Comparison of ENCODE assay signal across 8 cellular contexts in genomic region chr1:63366915-63367217, GRCh38. TPM values are rescaled to one million over a fixed set of nuclear protein-coding genes. Genes with fewer than 3 reads are reported as not detected.
DNase-seq lines count a peak whose midpoint lies in the region; ATAC-seq and TF ChIP-seq lines count a peak whose summit lies in the region.

No MANE protein-coding gene starts in this region.

- peak overlapping the region; percentile 97 for H3K4me3 ChIP-seq in CD8-positive, alpha-beta T cell (ENCODE audit: low read depth, low read length)
- peak overlapping the region; percentile 65 for H3K4me3 ChIP-seq in ectodermal cell (ENCODE audit: insufficient read depth, low read depth, low read length)
- H3K4me3 ChIP-seq in neuronal stem cell (ENCODE audit: low read length in 2 of 2): peak overlapping the region in 1 of 2 donors; percentile 96

- H3K4me1 Mint-ChIP-seq in CD8-positive, alpha-beta T cell (ENCODE audit: low read depth): peaks cover 33% of the 10 kb centered on the region

- WGBS in ectodermal cell, 2 experiments: 89% methylated on average over 7 of the region's 7 CpGs
- no CpG with 5 or more reads among the region's 7 CpGs for WGBS in neuronal stem cell (ENCODE audit: extremely low coverage in 2 of 2, insufficient read length in 2 of 2, insufficient replicate concordance in 1 of 2), 2 donors

- H2BK12ac ChIP-seq in neuronal stem cell (ENCODE audit: low read length): no peak overlapping the region

- POLR2A ChIA-PET in CD8-positive, alpha-beta T cell (lab: Charles Lee): no interaction called here

- ATAC-seq in CD8-positive, alpha-beta T cell: no peak
- ATAC-seq in HG02852 (IDR thresholded peaks at IDR 0.05; ENCODE audit: unreplicated experiment) (no peak), GM18870 (IDR thresholded peaks at IDR 0.05; ENCODE audit: unreplicated experiment) (no peak)

- CTCF ChIA-PET in CD8-positive, alpha-beta T cell (lab: Charles Lee): no interaction called here

- H3K79me1 ChIP-seq in neuronal stem cell (ENCODE audit: low read depth, low read length): no peaks in the 10 kb centered on the region

- H3K27ac ChIP-seq in CD8-positive, alpha-beta T cell (ENCODE audit: low read depth, low read length): peak overlapping the region; percentile 61
- H3K27ac ChIP-seq in ectodermal cell (ENCODE audit: insufficient read depth, low read depth, low read length, poor library complexity, severe bottlenecking) (no peak overlapping the region), neuronal stem cell (replicated peaks; ENCODE audit: low read length) (peak overlapping the region; percentile 13)

- intact Hi-C loops in CD8-positive, alpha-beta T cell (cut with DNase I, micrococcal nuclease): loop anchor here (1.0 to 5.0 kb wide), 7 partner anchors 36 to 931 kb away; partner anchors contain the start of genes EFCAB7 (in 2 of the 2), ITGB3BP (in 2 of the 2), PGM1 (in 2 of the 2) and USP1 (in 1 of the 2)

- H3K27me3 ChIP-seq in CD8-positive, alpha-beta T cell (ENCODE audit: insufficient read depth, low read length): no peaks in the 10 kb centered on the region
- H3K27me3 ChIP-seq in ectodermal cell (ENCODE audit: control insufficient read depth, insufficient read depth, low read length, poor library complexity, severe bottlenecking): peaks cover 6% of the 10 kb centered on the region
- H3K27me3 ChIP-seq in neuronal stem cell (ENCODE audit: control insufficient read depth in 3 of 3, insufficient read depth in 3 of 3, low read depth in 1 of 3, low read length in 3 of 3): peaks cover 0 to 3% (median 3%) of the 10 kb centered on the region in 3 experiments

- H3K9ac ChIP-seq in neuronal stem cell (ENCODE audit: low read depth, low read length, poor library complexity): peak overlapping the region; percentile 54

- H4K8ac ChIP-seq in neuronal stem cell (ENCODE audit: low read depth, low read length): no peak overlapping the region

- H3K4me1 ChIP-seq in CD8-positive, alpha-beta T cell (ENCODE audit: insufficient read depth, low read length): peaks cover 14% of the 10 kb centered on the region
- H3K4me1 ChIP-seq in ectodermal cell (ENCODE audit: control insufficient read depth, insufficient read depth, low read length) (peaks cover 3% of the 10 kb centered on the region), neuronal stem cell (ENCODE audit: control insufficient read depth in 2 of 2, insufficient read depth in 1 of 2, low read depth in 1 of 2, low read length in 2 of 2) (peaks cover 4 to 7% of the 10 kb centered on the region in 2 donors)

- peaks cover 7% of the 10 kb centered on the region for H3K36me3 ChIP-seq in CD8-positive, alpha-beta T cell (ENCODE audit: insufficient read depth, low read length)
- H3K36me3 ChIP-seq in ectodermal cell (ENCODE audit: control insufficient read depth, insufficient read depth, low read length) (no peaks in the 10 kb centered on the region), neuronal stem cell (replicated peaks in 1 of 2; ENCODE audit: control insufficient read depth in 2 of 2, insufficient read depth in 2 of 2, low read length in 2 of 2) (peaks cover 0 to 15% of the 10 kb centered on the region in 2 donors)

- H4K91ac ChIP-seq in neuronal stem cell (ENCODE audit: low read depth, low read length, poor library complexity): no peak overlapping the region

- peak overlapping the region; percentile 88 for H3K27ac Mint-ChIP-seq in CD8-positive, alpha-beta T cell

- H3K27me3 Mint-ChIP-seq in CD8-positive, alpha-beta T cell (ENCODE audit: low read depth): peaks cover 11% of the 10 kb centered on the region

- H2BK5ac ChIP-seq in neuronal stem cell (ENCODE audit: low read length): no peak overlapping the region

- peaks cover 26% of the 10 kb centered on the region for H3K36me3 Mint-ChIP-seq in CD8-positive, alpha-beta T cell

- no peaks in the 10 kb centered on the region for H3K9me3 Mint-ChIP-seq in CD8-positive, alpha-beta T cell

- no peak overlapping the region for H2BK120ac ChIP-seq in neuronal stem cell (ENCODE audit: low read depth, low read length)

- no peak overlapping the region for H3K14ac ChIP-seq in neuronal stem cell (ENCODE audit: low read length)

- TF ChIP-seq CTCF in CD8-positive, alpha-beta T cell (IDR thresholded peaks at IDR 0.05): no peak

- H3K4me2 ChIP-seq in neuronal stem cell (ENCODE audit: insufficient read depth, low read length, poor library complexity, severe bottlenecking): peak overlapping the region; percentile 48

- H3K9me3 ChIP-seq in CD8-positive, alpha-beta T cell (ENCODE audit: low read length): no peaks in the 10 kb centered on the region
- H3K9me3 ChIP-seq in ectodermal cell (ENCODE audit: control insufficient read depth, low read length): no peaks in the 10 kb centered on the region
- H3K9me3 ChIP-seq in neuronal stem cell (replicated peaks in 1 of 2; ENCODE audit: control insufficient read depth in 2 of 2, insufficient read depth in 1 of 2, low read depth in 1 of 2, low read length in 2 of 2): peaks cover 0 to 3% of the 10 kb centered on the region in 2 donors

- H3K23ac ChIP-seq in neuronal stem cell (ENCODE audit: low read depth, low read length, poor library complexity): peak overlapping the region; percentile 55

- peak overlapping the region; percentile 65 for H2BK15ac ChIP-seq in neuronal stem cell (ENCODE audit: low read length)

- peak overlapping the region; percentile 100 for H2AFZ ChIP-seq in neuronal stem cell (ENCODE audit: low read length)

- DNase-seq in CD8-positive, alpha-beta T cell: no peak
- DNase-seq in NAMALWA (ENCODE audit: low spot score) (peak; percentile 10), neuronal stem cell (ENCODE audit: low spot score) (no peak), HUDEP-2 (lab: John Stamatoyannopoulos, UW; ENCODE audit: unreplicated experiment in 76 of 76) (no peak), NCI-H526 treated with DMSO at 0.1 percent for 48 hours (lab: John Stamatoyannopoulos, UW) (no peak)

- H2AK5ac ChIP-seq in neuronal stem cell (ENCODE audit: low read depth, low read length): no peak overlapping the region

- peak overlapping the region; percentile 96 for H3K4me3 Mint-ChIP-seq in CD8-positive, alpha-beta T cell

- peak overlapping the region; percentile 97 for H3K18ac ChIP-seq in neuronal stem cell (ENCODE audit: low read length)

- peak overlapping the region; percentile 10 for H3K4ac ChIP-seq in neuronal stem cell (ENCODE audit: low read length)

RNA-seq across cellular contexts. Expression of gene ALG6, which starts 0.6 kb away (rescaled TPM):
- 10 to 100 TPM in 1 of 2 experiments, 1 to 10 TPM in 1; 10.0 to 10.3 TPM for total RNA-seq in CD8-positive, alpha-beta T cell
- 30.6 TPM for polyA plus RNA-seq in ectodermal cell (2013, experiment 1 of 4)
- 29.3 TPM for polyA plus RNA-seq in ectodermal cell (2013, experiment 2 of 4)
- polyA plus RNA-seq in ectodermal cell (2013, experiment 3 of 4): 25.1 TPM
- 25.3 TPM for polyA plus RNA-seq in ectodermal cell (2013, experiment 4 of 4)
- polyA plus RNA-seq in neuronal stem cell (2013, experiment 1 of 2): 10.4 TPM
- 10.5 TPM for polyA plus RNA-seq in neuronal stem cell (2013, experiment 2 of 2)

RNA-seq across cellular contexts. Expression of gene FOXD3, which starts 44.5 kb away (rescaled TPM):
- not detected for total RNA-seq in CD8-positive, alpha-beta T cell
- 38.9 TPM for polyA plus RNA-seq in ectodermal cell (2013, experiment 1 of 4)
- polyA plus RNA-seq in ectodermal cell (2013, experiment 2 of 4): 36.6 TPM
- 37.0 TPM for polyA plus RNA-seq in ectodermal cell (2013, experiment 3 of 4)
- polyA plus RNA-seq in ectodermal cell (2013, experiment 4 of 4): 37.0 TPM
- not detected for polyA plus RNA-seq in neuronal stem cell (2013, experiment 1 of 2)
- not detected for polyA plus RNA-seq in neuronal stem cell (2013, experiment 2 of 2)
